In the genomic region with DNA sequence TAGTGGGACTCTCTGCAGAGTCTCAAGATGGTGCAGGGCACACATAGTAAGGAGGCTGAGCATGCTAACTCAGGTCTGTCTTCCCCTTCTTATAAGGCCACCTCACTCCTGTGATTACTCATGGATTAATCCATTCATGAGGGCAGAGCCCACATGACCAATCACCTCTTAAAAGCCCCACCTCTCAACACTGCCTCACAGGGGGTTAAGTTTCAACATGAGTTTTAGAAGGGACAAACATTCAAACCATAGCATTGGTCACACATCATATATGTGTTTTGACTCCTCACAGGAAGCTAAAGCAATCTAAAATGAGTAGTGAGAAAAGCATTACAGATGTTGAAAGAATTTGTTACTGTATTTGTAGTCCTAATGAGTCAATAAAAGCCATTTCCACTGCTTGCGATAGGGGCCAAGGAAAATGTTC, we compare ENCODE assay signal across 11 cellular contexts. TPM values are rescaled to one million over a fixed set of nuclear protein-coding genes. Genes with fewer than 3 reads are reported as not detected.
DNase-seq lines count a peak whose midpoint lies in the region; ATAC-seq and TF ChIP-seq lines count a peak whose summit lies in the region.
"Had no signal": no experiment of that assay in that cellular context is flagged by ENCODE, and none has a peak within 500 bp of the region (broad histone marks: within the 10 kb centered on the region; RNA-seq: fewer than 3 reads in every experiment).

No MANE protein-coding gene starts in this region.

- peak; percentile 89 for DNase-seq in choroid plexus epithelial cell (ENCODE audit: low read depth)
- DNase-seq in retinal pigment epithelial cell (ENCODE audit: low read depth): peak; percentile 25
- DNase-seq in left lung: no peak
- no peak for DNase-seq in substantia nigra (lab: John Stamatoyannopoulos, UW)
- DNase-seq in Calu3: no peak
- DNase-seq: DND-41, midbrain had no signal

- no peak overlapping the region for H3K4me3 Mint-ChIP-seq in Calu3 (ENCODE audit: low read depth, unreplicated experiment)
- H3K4me3 Mint-ChIP-seq: IgD-negative memory B cell had no signal

- H3K27ac ChIP-seq in left lung (no peak overlapping the region), substantia nigra (ENCODE audit: low read depth, low read length, poor library complexity, severe bottlenecking) (no peak overlapping the region)
- H3K27ac ChIP-seq: skin epidermis had no signal

- ATAC-seq in GM18508 (IDR thresholded peaks at IDR 0.05; ENCODE audit: insufficient read depth, unreplicated experiment) (peak; percentile 48), HG03558 (IDR thresholded peaks at IDR 0.05; ENCODE audit: extremely low read depth, unreplicated experiment) (peak; percentile 62), left lung (no peak)

- H3K36me3 ChIP-seq in left lung: no peaks in the 10 kb centered on the region

- CTCF ChIA-PET in Calu3 (lab: Charles Lee): no interaction called here

- no peaks in the 10 kb centered on the region for H3K4me1 ChIP-seq in left lung

- no peak overlapping the region for H3K4me3 ChIP-seq in choroid plexus epithelial cell (ENCODE audit: low read depth, low read length)
- no peak overlapping the region for H3K4me3 ChIP-seq in retinal pigment epithelial cell (ENCODE audit: low read length)
- H3K4me3 ChIP-seq in left lung: no peak overlapping the region
- H3K4me3 ChIP-seq: skin epidermis had no signal

- no peaks in the 10 kb centered on the region for H3K27me3 ChIP-seq in left lung

- BruUV-seq in Calu3 (replicated peaks; lab: Mats Ljungman, UMichigan): no TSS peak

- no peak overlapping the region for H3K27ac Mint-ChIP-seq in Calu3 (ENCODE audit: unreplicated experiment)
- H3K27ac Mint-ChIP-seq: IgD-negative memory B cell had no signal

- intact Hi-C loops in left lung (cut with DNase I): no loop called here
- intact Hi-C loops in Calu3 (cut with micrococcal nuclease; ENCODE audit: unreplicated experiment): no loop called here

- no peaks in the 10 kb centered on the region for H3K9me3 ChIP-seq in left lung

- TF ChIP-seq CTCF in choroid plexus epithelial cell (conservative IDR thresholded peaks at IDR 0.05; ENCODE audit: low read depth, low read length): no peak
- no peak for TF ChIP-seq CTCF in retinal pigment epithelial cell (conservative IDR thresholded peaks at IDR 0.05; ENCODE audit: low read depth, low read length)
- TF ChIP-seq CTCF in left lung (IDR thresholded peaks at IDR 0.05): no peak
- TF ChIP-seq CTCF in Calu3 (IDR thresholded peaks at IDR 0.05; ENCODE audit: unreplicated experiment): no peak

- no peaks in the 10 kb centered on the region for H3K36me3 Mint-ChIP-seq in Calu3 (ENCODE audit: insufficient read depth, unreplicated experiment)

- no peaks in the 10 kb centered on the region for H3K4me1 Mint-ChIP-seq in Calu3 (ENCODE audit: low read depth, unreplicated experiment)
- H3K4me1 Mint-ChIP-seq: IgD-negative memory B cell had no signal

- H3K27me3 Mint-ChIP-seq in Calu3 (ENCODE audit: unreplicated experiment): no peaks in the 10 kb centered on the region

- no peaks in the 10 kb centered on the region for H3K9me3 Mint-ChIP-seq in Calu3 (ENCODE audit: low read depth, unreplicated experiment)

RNA-seq across cellular contexts. Expression of a gene that starts 57.5 kb away (rescaled TPM):
- total RNA-seq in left lung (10 to 100 TPM; 12.0 to 12.7 TPM), Calu3 (2022) (9.0 and 10.9 TPM in 2 replicates)

Comparison
In these comparisons a context has a peak if more than half of its experiments do, and no peak if none do; other contexts are left out.
1. DNase-seq: peak in choroid plexus epithelial cell (single experiment) and retinal pigment epithelial cell (single experiment); none in left lung (0 of 2), substantia nigra (0 of 49) and Calu3 (single experiment).